9 cellular contexts compared by ENCODE assay signal in the genomic region with DNA sequence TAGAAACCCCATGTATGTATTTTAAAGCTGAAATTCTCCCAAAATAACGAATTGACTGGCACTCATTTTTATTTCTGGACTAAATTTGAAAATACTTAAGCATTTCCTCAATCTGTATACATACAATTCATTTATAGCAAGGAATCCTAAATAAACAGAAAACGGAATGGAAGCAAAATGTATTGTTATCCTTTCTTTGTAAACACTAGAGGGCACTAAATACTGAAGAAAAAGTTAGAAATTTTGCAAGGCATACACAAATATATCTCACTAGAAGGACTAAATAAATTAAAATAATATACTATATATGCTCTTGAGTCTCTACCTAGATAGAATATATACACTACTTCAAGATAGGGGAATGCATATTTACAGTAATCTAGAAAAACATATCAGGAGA. TPM values are rescaled to one million over a fixed set of nuclear protein-coding genes. Genes with fewer than 3 reads are reported as not detected.
DNase-seq lines count a peak whose midpoint lies in the region; ATAC-seq, FAIRE-seq and TF ChIP-seq lines count a peak whose summit lies in the region.
"Had no signal": no experiment of that assay in that cellular context is flagged by ENCODE, and none has a peak within 500 bp of the region (broad histone marks: within the 10 kb centered on the region; RNA-seq: fewer than 3 reads in every experiment).

No MANE protein-coding gene starts in this region.

- H3K4me2 ChIP-seq in endothelial cell of umbilical vein (ENCODE audit: insufficient read depth, low read length) = no peak overlapping the region

- H3K36me3 Mint-ChIP-seq in CD8-positive, alpha-beta T cell = no peaks in the 10 kb centered on the region

- H3K9me3 ChIP-seq in left ventricle myocardium inferior (replicated peaks) (no peaks in the 10 kb centered on the region), right atrium auricular region (no peaks in the 10 kb centered on the region), endothelial cell of umbilical vein (replicated peaks; ENCODE audit: control insufficient read depth, insufficient read depth, low read length) (no peaks in the 10 kb centered on the region), upper lobe of right lung (no peaks in the 10 kb centered on the region), sigmoid colon (no peaks in the 10 kb centered on the region)
- no peaks in the 10 kb centered on the region for H3K9me3 ChIP-seq in CD8-positive, alpha-beta T cell (ENCODE audit: low read length)

- POLR2A ChIA-PET in endothelial cell of umbilical vein (lab: Charles Lee) = no interaction called here
- POLR2A ChIA-PET in CD8-positive, alpha-beta T cell (lab: Charles Lee) = interaction anchor here (1.3 kb wide), 1 partner anchor 9 kb away, joined by 3 read pairs; no protein-coding TSS in a partner anchor

- no peak overlapping the region for H3K9ac ChIP-seq in endothelial cell of umbilical vein (replicated peaks; ENCODE audit: extremely low read depth, insufficient read depth, low read length)

- intact Hi-C loops in left ventricle myocardium inferior (cut with micrococcal nuclease) (loop anchor here (5.0 kb wide), 1 partner anchor 132 kb away; no protein-coding TSS in a partner anchor), endothelial cell of umbilical vein (cut with micrococcal nuclease) (loop anchor here (1.0 to 5.0 kb wide), 2 partner anchors 134 to 617 kb away; no protein-coding TSS in a partner anchor), upper lobe of right lung (cut with DNase I) (no loop called here), sigmoid colon (cut with DNase I) (loop anchor here (5.0 kb wide), 1 partner anchor 132 kb away; no protein-coding TSS in a partner anchor)
- intact Hi-C loops in CD8-positive, alpha-beta T cell (cut with DNase I, micrococcal nuclease) = no loop called here

- FAIRE-seq in endothelial cell of umbilical vein (lab: Jason Lieb, UNC) = peak; percentile 65

- dilution Hi-C loops in endothelial cell of umbilical vein (cut with MboI; ENCODE audit: extremely low pct_ligation_motif_present, low sequenced_read_pairs) = no loop called here

- H3K27me3 ChIP-seq in left ventricle myocardium inferior (ENCODE audit: low read depth) (no peaks in the 10 kb centered on the region), right atrium auricular region (no peaks in the 10 kb centered on the region), endothelial cell of umbilical vein (ENCODE audit: control insufficient read depth in 2 of 2, insufficient read depth in 2 of 2, low read length in 2 of 2) (no peaks in the 10 kb centered on the region), upper lobe of right lung (peaks cover 6% of the 10 kb centered on the region), sigmoid colon (peaks cover 0 to 6% (median 0%) of the 10 kb centered on the region in 3 donors)
- H3K27me3 ChIP-seq in CD8-positive, alpha-beta T cell (ENCODE audit: insufficient read depth, low read length) = no peaks in the 10 kb centered on the region

- H3K27me3 Mint-ChIP-seq in CD8-positive, alpha-beta T cell (ENCODE audit: low read depth) = no peaks in the 10 kb centered on the region

- no peak overlapping the region for H3K27ac Mint-ChIP-seq in CD8-positive, alpha-beta T cell

- no peak overlapping the region for H3K4me3 ChIP-seq in left ventricle myocardium inferior
- H3K4me3 ChIP-seq in right atrium auricular region = no peak overlapping the region
- no peak overlapping the region for H3K4me3 ChIP-seq in endothelial cell of umbilical vein (replicated peaks in 1 of 3; ENCODE audit: insufficient read depth in 1 of 3, low read depth in 1 of 3, low read length in 3 of 3)
- no peak overlapping the region for H3K4me3 ChIP-seq in upper lobe of right lung
- H3K4me3 ChIP-seq in sigmoid colon = no peak overlapping the region
- H3K4me3 ChIP-seq in CD8-positive, alpha-beta T cell (ENCODE audit: low read depth, low read length) = no peak overlapping the region

- no peaks in the 10 kb centered on the region for H4K20me1 ChIP-seq in endothelial cell of umbilical vein (replicated peaks; ENCODE audit: control insufficient read depth, extremely low read depth, insufficient read depth, low read length)

- no peak for DNase-seq in left ventricle myocardium inferior
- DNase-seq in right atrium auricular region (ENCODE audit: low spot score) = no peak
- DNase-seq in NCI-H748 (lab: John Stamatoyannopoulos, UW; ENCODE audit: unreplicated experiment) = peak; percentile 10
- no peak for DNase-seq in endothelial cell of umbilical vein (ENCODE audit: low read depth, low spot score)
- DNase-seq in upper lobe of right lung = no peak
- no peak for DNase-seq in sigmoid colon
- DNase-seq in CD8-positive, alpha-beta T cell = no peak

- TF ChIP-seq CTCF in left ventricle myocardium inferior (IDR thresholded peaks at IDR 0.05; ENCODE audit: borderline replicate concordance) = peak; percentile 53
- TF ChIP-seq CTCF in right atrium auricular region (IDR thresholded peaks at IDR 0.05) = peak in 1 of 2 donors; percentile 59
- TF ChIP-seq CTCF in endothelial cell of umbilical vein (IDR thresholded peaks at IDR 0.05; ENCODE audit: extremely low read depth in 1 of 2, insufficient read depth in 1 of 2, low read depth in 1 of 2, low read length in 2 of 2) = peak in 1 of 2 donors; percentile 4
- TF ChIP-seq CTCF in upper lobe of right lung (IDR thresholded peaks at IDR 0.05) = peak; percentile 42
- TF ChIP-seq CTCF in sigmoid colon (IDR thresholded peaks at IDR 0.05) = peak in 1 of 4 experiments; percentile 26
- no peak for TF ChIP-seq CTCF in CD8-positive, alpha-beta T cell (IDR thresholded peaks at IDR 0.05)

- H3K4me1 ChIP-seq in left ventricle myocardium inferior (no peaks in the 10 kb centered on the region), right atrium auricular region (no peaks in the 10 kb centered on the region), endothelial cell of umbilical vein (ENCODE audit: control insufficient read depth, extremely low read depth, insufficient read depth, low read length) (no peaks in the 10 kb centered on the region), upper lobe of right lung (no peaks in the 10 kb centered on the region), sigmoid colon (no peaks in the 10 kb centered on the region)
- no peaks in the 10 kb centered on the region for H3K4me1 ChIP-seq in CD8-positive, alpha-beta T cell (ENCODE audit: insufficient read depth, low read length)

- H3K9me1 ChIP-seq in endothelial cell of umbilical vein (replicated peaks; ENCODE audit: control insufficient read depth, extremely low read depth, insufficient read depth, low read length) = no peaks in the 10 kb centered on the region

- 0 to 3% methylated on average over 2 of the region's 2 CpGs for WGBS in sigmoid colon, 2 donors

- ATAC-seq in upper lobe of right lung (no peak), HG03039 (IDR thresholded peaks at IDR 0.05; ENCODE audit: unreplicated experiment) (no peak)
- no peak for ATAC-seq in CD8-positive, alpha-beta T cell
- ATAC-seq: Right ventricle myocardium inferior had no signal

- CTCF ChIA-PET in endothelial cell of umbilical vein (lab: Charles Lee) = interaction anchor here (2.2 to 2.4 kb wide), 2 partner anchors 74 to 135 kb away, joined by 9 to 22 read pairs; no protein-coding TSS in a partner anchor
- CTCF ChIA-PET in CD8-positive, alpha-beta T cell (lab: Charles Lee) = interaction anchor here (0.9 kb wide), 1 partner anchor 9 kb away, joined by 3 read pairs; no protein-coding TSS in a partner anchor

- no peak for TF ChIP-seq EP300 in sigmoid colon (IDR thresholded peaks at IDR 0.05)

- no peaks in the 10 kb centered on the region for H3K4me1 Mint-ChIP-seq in CD8-positive, alpha-beta T cell (ENCODE audit: low read depth)

- no peak for TF ChIP-seq POLR2A in endothelial cell of umbilical vein (IDR thresholded peaks at IDR 0.05; ENCODE audit: low read depth, low read length)
- no peak for TF ChIP-seq POLR2A in sigmoid colon (IDR thresholded peaks at IDR 0.05)

- no TSS peak for BruUV-seq in endothelial cell of umbilical vein (replicated peaks; lab: Mats Ljungman, UMichigan)

- no peaks in the 10 kb centered on the region for H3K36me3 ChIP-seq in left ventricle myocardium inferior
- H3K36me3 ChIP-seq in right atrium auricular region = no peaks in the 10 kb centered on the region
- no peaks in the 10 kb centered on the region for H3K36me3 ChIP-seq in endothelial cell of umbilical vein (ENCODE audit: control insufficient read depth in 2 of 2, extremely low read depth in 1 of 2, insufficient read depth in 2 of 2, low read length in 2 of 2)
- no peaks in the 10 kb centered on the region for H3K36me3 ChIP-seq in upper lobe of right lung
- H3K36me3 ChIP-seq in sigmoid colon = no peaks in the 10 kb centered on the region
- H3K36me3 ChIP-seq in CD8-positive, alpha-beta T cell (ENCODE audit: insufficient read depth, low read length) = no peaks in the 10 kb centered on the region

- H3K27ac ChIP-seq in left ventricle myocardium inferior (replicated peaks) (no peak overlapping the region), right atrium auricular region (no peak overlapping the region), endothelial cell of umbilical vein (ENCODE audit: insufficient read depth, low read depth, low read length) (no peak overlapping the region), upper lobe of right lung (no peak overlapping the region), sigmoid colon (no peak overlapping the region)
- H3K27ac ChIP-seq in CD8-positive, alpha-beta T cell (ENCODE audit: low read depth, low read length) = no peak overlapping the region

- H3K4me3 Mint-ChIP-seq in CD8-positive, alpha-beta T cell = no peak overlapping the region

- no peaks in the 10 kb centered on the region for H3K79me2 ChIP-seq in endothelial cell of umbilical vein (ENCODE audit: control insufficient read depth, insufficient read depth, low read length)

- no peaks in the 10 kb centered on the region for H3K9me3 Mint-ChIP-seq in CD8-positive, alpha-beta T cell

- H2AFZ ChIP-seq in endothelial cell of umbilical vein (ENCODE audit: low read depth, low read length) = no peak overlapping the region

TF ChIP-seq in endothelial cell of umbilical vein, 7 proteins besides CTCF, POLR2A, EP300 and RAD21 (continues in another document):
- TF ChIP-seq, protein P1, sequence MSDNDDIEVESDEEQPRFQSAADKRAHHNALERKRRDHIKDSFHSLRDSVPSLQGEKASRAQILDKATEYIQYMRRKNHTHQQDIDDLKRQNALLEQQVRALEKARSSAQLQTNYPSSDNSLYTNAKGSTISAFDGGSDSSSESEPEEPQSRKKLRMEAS (IDR thresholded peaks at IDR 0.05; ENCODE audit: insufficient read depth, insufficient read length) = no peak

RNA-seq across cellular contexts. Expression of a gene that starts 23.1 kb away (rescaled TPM):
- 79.7 TPM for total RNA-seq in left ventricle myocardium inferior
- 10 to 100 TPM; 38.7 to 94.3 TPM for total RNA-seq in right atrium auricular region
- total RNA-seq in endothelial cell of umbilical vein = 0.46 and 1.3 TPM in 2 replicates
- polyA plus RNA-seq in endothelial cell of umbilical vein = 0.03 and 0.32 TPM in 2 replicates
- 0.05 and 0.13 TPM in 2 replicates for polyA plus RNA-seq in endothelial cell of umbilical vein (2011; cell fraction: cytosol; rRNA removed)
- polyA plus RNA-seq in endothelial cell of umbilical vein (2011; cell fraction: nucleus; rRNA removed) = 0.40 and 0.55 TPM in 2 replicates
- 0.04 TPM in 2 replicates for polyA plus RNA-seq in endothelial cell of umbilical vein (2012)
- 0.79 and 1.7 TPM in 2 replicates for polyA minus RNA-seq in endothelial cell of umbilical vein
- polyA minus RNA-seq in endothelial cell of umbilical vein (2011; cell fraction: cytosol; rRNA and poly(A)+ RNA removed) = not detected
- 1.4 and 2.2 TPM in 2 replicates for polyA minus RNA-seq in endothelial cell of umbilical vein (2011; cell fraction: nucleus; rRNA and poly(A)+ RNA removed)
- 5.9 TPM for total RNA-seq in upper lobe of right lung
- total RNA-seq in sigmoid colon = 10 to 100 TPM; 10.8 to 16.8 (median 15.7) TPM
- polyA plus RNA-seq in sigmoid colon = under 1 TPM; 0.23 to 0.66 (median 0.60) TPM
- total RNA-seq in CD8-positive, alpha-beta T cell = not detected

Comparison
In these comparisons a context has a peak if more than half of its experiments do, and no peak if none do; other contexts are left out.
1. intact Hi-C loops: an anchor here in left ventricle myocardium inferior (5.0 kb wide), endothelial cell of umbilical vein (1.0 to 5.0 kb wide) and sigmoid colon (5.0 kb wide); none called in upper lobe of right lung and CD8-positive, alpha-beta T cell.